8 cellular contexts compared by ENCODE assay signal in the genomic region with DNA sequence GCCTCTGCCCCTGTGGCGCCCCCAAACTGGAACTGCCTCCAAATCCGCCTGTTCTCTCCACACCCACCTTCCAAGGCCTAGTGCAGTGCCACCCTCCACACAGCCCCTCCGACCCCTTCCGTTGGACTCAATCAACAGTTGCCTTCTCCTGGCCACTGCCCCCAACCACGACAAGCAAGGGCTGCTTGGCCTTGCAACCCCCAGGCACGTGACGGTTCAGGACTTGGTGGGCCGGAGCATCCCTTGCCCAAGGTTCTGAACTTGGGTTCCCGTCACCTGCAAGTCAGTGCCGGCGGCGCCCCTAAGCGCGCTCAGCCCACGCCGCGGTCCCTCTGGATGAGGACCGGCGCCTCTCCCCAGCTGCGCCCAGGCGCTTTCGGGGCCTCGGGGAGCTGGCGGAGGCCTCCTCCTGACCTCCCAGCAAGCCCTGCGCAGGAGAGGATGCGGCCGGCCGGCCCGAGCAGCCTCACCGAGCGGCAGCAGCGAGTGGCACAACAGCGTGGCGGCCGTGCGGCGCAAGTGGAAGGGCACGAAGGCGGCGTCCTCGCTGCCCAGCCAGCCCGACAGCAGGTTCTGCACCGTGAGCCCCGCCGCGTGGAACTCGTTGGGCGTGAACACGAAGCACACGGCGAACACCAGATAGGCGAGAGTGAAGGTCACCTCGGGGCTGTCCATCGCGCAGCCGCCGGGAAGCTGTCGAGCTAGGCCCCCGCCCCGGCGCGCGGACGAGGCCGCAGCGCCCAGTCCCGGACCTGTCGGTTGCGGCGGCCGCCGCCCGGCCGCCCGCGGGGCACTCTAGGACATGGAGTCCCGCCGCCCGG. TPM values are rescaled to one million over a fixed set of nuclear protein-coding genes. Genes with fewer than 3 reads are reported as not detected.
DNase-seq lines count a peak whose midpoint lies in the region; ATAC-seq and TF ChIP-seq lines count a peak whose summit lies in the region.

No MANE protein-coding gene starts in this region.

- peaks cover 3% of the 10 kb centered on the region for H3K27me3 Mint-ChIP-seq in brain

- CTCF ChIA-PET in A673 (lab: Charles Lee): interaction anchor here (1.1 to 1.3 kb wide), 2 partner anchors 26 to 27 kb away, joined by 4 to 7 read pairs; no protein-coding TSS in a partner anchor

- peak; percentile 64 for TF ChIP-seq POLR2A in GM15510 (IDR thresholded peaks at IDR 0.05; ENCODE audit: borderline replicate concordance, extremely low read depth, insufficient read length)

- no peaks in the 10 kb centered on the region for H3K9me3 ChIP-seq in A673 (ENCODE audit: low read depth, low read length, poor library complexity, severe bottlenecking)
- no peaks in the 10 kb centered on the region for H3K9me3 ChIP-seq in RWPE2 (ENCODE audit: severe bottlenecking)
- no peaks in the 10 kb centered on the region for H3K9me3 ChIP-seq in iPS-20b (ENCODE audit: insufficient read depth, low read depth, low read length)
- H3K9me3 ChIP-seq in skeletal muscle satellite cell (replicated peaks; ENCODE audit: low read length): no peaks in the 10 kb centered on the region

- peaks cover 7% of the 10 kb centered on the region for H3K36me3 Mint-ChIP-seq in brain

- no peak for TF ChIP-seq CTCF in A673 (conservative IDR thresholded peaks at IDR 0.05; ENCODE audit: low read depth, low read length)
- no peak for TF ChIP-seq CTCF in RWPE2 (IDR thresholded peaks at IDR 0.05; ENCODE audit: poor library complexity, severe bottlenecking)
- no peak for TF ChIP-seq CTCF in brain (conservative IDR thresholded peaks at IDR 0.05)

- H3K27ac Mint-ChIP-seq in brain: peak overlapping the region; percentile 45 to 96 (median 88)

- POLR2A ChIA-PET in A673 (lab: Charles Lee; ENCODE audit: low non-redundant PET): interaction anchor here (0.5 to 0.7 kb wide), 2 partner anchors 8 to 531 kb away, joined by 4 to 14 read pairs; partner anchors contain the start of gene SLBP

- no TSS peak for BruUV-seq in A673 (replicated peaks; lab: Mats Ljungman, UMichigan)

- H3K27me3 ChIP-seq in A673 (replicated peaks; ENCODE audit: insufficient read depth, low read depth, low read length, poor library complexity): no peaks in the 10 kb centered on the region
- no peaks in the 10 kb centered on the region for H3K27me3 ChIP-seq in RWPE2 (ENCODE audit: insufficient read depth, poor library complexity, severe bottlenecking)
- H3K27me3 ChIP-seq in iPS-20b (ENCODE audit: insufficient read depth, low read length): no peaks in the 10 kb centered on the region
- H3K27me3 ChIP-seq in skeletal muscle satellite cell (ENCODE audit: control insufficient read depth, insufficient read depth, low read length): no peaks in the 10 kb centered on the region

- H3K4me1 Mint-ChIP-seq in brain: peaks cover 43% of the 10 kb centered on the region

- peak overlapping the region; percentile 90 for H3K27ac ChIP-seq in A673 (ENCODE audit: low read depth, low read length, poor library complexity, severe bottlenecking)
- H3K27ac ChIP-seq in RWPE2 (ENCODE audit: poor library complexity, severe bottlenecking): peak overlapping the region; percentile 63
- no peak overlapping the region for H3K27ac ChIP-seq in iPS-20b (ENCODE audit: low read length)

- ATAC-seq in HG02870 (IDR thresholded peaks at IDR 0.05; ENCODE audit: unreplicated experiment) (peak; percentile 9), RWPE2 (ENCODE audit: low read depth) (no peak; the same call in 2 of the 3 replicates)

- no peaks in the 10 kb centered on the region for H3K9me3 Mint-ChIP-seq in brain

- peak overlapping the region; percentile 94 for H3K4me2 ChIP-seq in skeletal muscle satellite cell (ENCODE audit: low read length)

- H3K36me3 ChIP-seq in A673 (ENCODE audit: insufficient read depth, low read length, poor library complexity, severe bottlenecking): peaks cover 54% of the 10 kb centered on the region
- peaks cover 42% of the 10 kb centered on the region for H3K36me3 ChIP-seq in RWPE2 (ENCODE audit: low read depth)
- peaks cover 42% of the 10 kb centered on the region for H3K36me3 ChIP-seq in iPS-20b (ENCODE audit: insufficient read depth, low read depth, low read length)
- H3K36me3 ChIP-seq in skeletal muscle satellite cell (ENCODE audit: insufficient read depth, low read length): peaks cover 33% of the 10 kb centered on the region

- H3K9ac ChIP-seq in iPS-20b (ENCODE audit: low read depth, low read length) (peak overlapping the region; percentile 77), skeletal muscle satellite cell (ENCODE audit: low read depth, low read length) (peak overlapping the region; percentile 91)

- peak overlapping the region; percentile 89 to 93 (median 90) for H3K4me3 Mint-ChIP-seq in brain

- DNase-seq in A673 (ENCODE audit: low spot score): no peak
- DNase-seq in RWPE2 (ENCODE audit: low spot score): no peak
- no peak for DNase-seq in SW 1271 (lab: John Stamatoyannopoulos, UW)

- intact Hi-C loops in A673 (cut with micrococcal nuclease; ENCODE audit: unreplicated experiment): no loop called here

- H3K4me1 ChIP-seq in A673 (ENCODE audit: insufficient read depth, low read length, poor library complexity, severe bottlenecking) (no peaks in the 10 kb centered on the region), RWPE2 (ENCODE audit: insufficient read depth, poor library complexity, severe bottlenecking) (peaks cover 5% of the 10 kb centered on the region), iPS-20b (ENCODE audit: insufficient read depth, low read length) (no peaks in the 10 kb centered on the region; the same call in 1 of the 2 replicates), skeletal muscle satellite cell (ENCODE audit: control insufficient read depth, insufficient read depth, low read length) (peaks cover 31% of the 10 kb centered on the region)

- H3K4me3 ChIP-seq in A673 (ENCODE audit: low read depth, low read length, poor library complexity, severe bottlenecking): peak overlapping the region; percentile 99
- peak overlapping the region; percentile 58 for H3K4me3 ChIP-seq in RWPE2 (ENCODE audit: severe bottlenecking)
- peak overlapping the region; percentile 85 for H3K4me3 ChIP-seq in iPS-20b (ENCODE audit: low read length)
- peak overlapping the region; percentile 92 for H3K4me3 ChIP-seq in skeletal muscle satellite cell (ENCODE audit: low read length)

RNA-seq across cellular contexts. Expression of gene TMEM129, which starts 0.8 kb away (rescaled TPM):
- total RNA-seq in A673 (2021): 28.8 and 33.4 TPM in 2 replicates
- polyA plus RNA-seq in brain (ENCODE audit: insufficient read depth, low read depth, low replicate concordance): 45.5 TPM
- 16.2 and 31.0 TPM in 2 replicates for total RNA-seq in skeletal muscle satellite cell (2012; rRNA removed)

RNA-seq across cellular contexts. Expression of gene TACC3, which starts 0.9 kb away (rescaled TPM):
- total RNA-seq in A673 (2021): 224 and 246 TPM in 2 replicates
- 85.1 TPM for polyA plus RNA-seq in brain (ENCODE audit: insufficient read depth, low read depth, low replicate concordance)
- total RNA-seq in skeletal muscle satellite cell (2012; rRNA removed): 14.7 and 18.3 TPM in 2 replicates

RNA-seq across cellular contexts. Expression of gene SLBP, which starts 8.3 kb away (rescaled TPM):
- total RNA-seq in A673 (2021): 85.5 and 89.5 TPM in 2 replicates
- 84.2 TPM for polyA plus RNA-seq in brain (ENCODE audit: insufficient read depth, low read depth, low replicate concordance)
- 50.4 and 72.7 TPM in 2 replicates for total RNA-seq in skeletal muscle satellite cell (2012; rRNA removed)

RNA-seq across cellular contexts. Expression of gene FAM53A, which starts 36.3 kb away (rescaled TPM):
- total RNA-seq in A673 (2021): 1.6 and 3.1 TPM in 2 replicates
- polyA plus RNA-seq in brain (ENCODE audit: insufficient read depth, low read depth, low replicate concordance): 5.2 TPM
- 2.5 and 5.9 TPM in 2 replicates for total RNA-seq in skeletal muscle satellite cell (2012; rRNA removed)
